ENCODE assay signal across 1 cellular context in the genomic region with DNA sequence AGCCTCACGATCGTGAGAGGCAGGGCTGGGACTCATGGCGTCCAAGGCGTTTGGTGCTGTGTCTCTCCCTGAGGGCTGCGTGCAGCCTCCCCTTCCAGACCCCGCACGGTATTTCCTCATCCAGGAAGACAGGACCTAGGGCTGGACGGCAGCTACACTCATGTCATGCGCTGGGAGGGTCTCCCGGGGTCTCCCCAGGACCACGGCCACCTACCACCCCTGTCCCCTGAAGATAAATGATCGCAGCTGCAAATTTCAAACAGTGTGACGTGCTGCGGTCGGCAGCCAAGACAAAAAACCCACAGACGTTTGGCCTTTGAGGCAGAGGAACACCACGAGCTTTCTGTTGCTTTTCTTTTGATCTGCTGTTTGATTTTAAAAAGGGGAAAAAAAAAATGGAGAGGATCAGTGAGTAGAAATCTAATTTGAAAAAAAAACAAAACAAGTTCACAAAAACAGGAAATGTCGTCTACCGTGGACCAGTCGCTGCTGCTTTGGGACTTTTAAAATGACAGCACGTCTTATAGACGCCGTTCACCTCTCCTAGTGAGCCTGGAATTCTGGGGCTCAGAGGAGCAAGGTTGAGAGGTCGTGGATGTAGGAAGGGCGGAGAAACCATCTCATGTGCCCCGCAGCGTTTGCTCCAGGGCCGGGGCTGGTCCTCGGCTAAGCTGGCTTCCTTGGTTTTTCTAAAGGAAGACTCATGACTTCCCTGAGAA.
TF ChIP-seq lines count a peak whose summit lies in the region.

No MANE protein-coding gene starts in this region.

TF ChIP-seq in GM12878, 131 proteins besides CTCF, POLR2A, EP300 and RAD21 (continued from another document and continues in another):
- TF ChIP-seq ZNF207 (IDR thresholded peaks at IDR 0.05; ENCODE audit: borderline replicate concordance) (no peak), HDGF (IDR thresholded peaks at IDR 0.05) (no peak), IKZF1 (conservative IDR thresholded peaks at IDR 0.05) (peak; percentile 63), HDAC6 (IDR thresholded peaks at IDR 0.05; ENCODE audit: unreplicated experiment) (no peak), CBFB (IDR thresholded peaks at IDR 0.05; ENCODE audit: low read depth) (peak; percentile 87), ZNF384 (IDR thresholded peaks at IDR 0.05; ENCODE audit: borderline replicate concordance, low read depth, low read length) (peak; percentile 79), SMARCA5 (IDR thresholded peaks at IDR 0.05) (no peak), NR2C2 (IDR thresholded peaks at IDR 0.05; ENCODE audit: borderline replicate concordance, control insufficient read depth, insufficient read length, low read depth) (no peak), MYB (IDR thresholded peaks at IDR 0.05; ENCODE audit: borderline replicate concordance, low read depth, low read length) (no peak), ZSCAN29 (IDR thresholded peaks at IDR 0.05) (no peak), GATAD2B (conservative IDR thresholded peaks at IDR 0.05; ENCODE audit: low read depth) (peak; percentile 65), MEF2B (IDR thresholded peaks at IDR 0.05; ENCODE audit: partially characterized antibody, poor library complexity, severe bottlenecking) (peak; percentile 72), MEF2A (IDR thresholded peaks at IDR 0.05; ENCODE audit: insufficient read depth, low read depth, low read length) (no peak), TAF1 (IDR thresholded peaks at IDR 0.05; ENCODE audit: borderline replicate concordance, low read depth, low read length) (no peak), NFYA (IDR thresholded peaks at IDR 0.05; ENCODE audit: borderline replicate concordance, low read depth, low read length) (no peak), ZNF274 (IDR thresholded peaks at IDR 0.05; ENCODE audit: insufficient read depth, insufficient read length) (no peak), POU2F2 (IDR thresholded peaks at IDR 0.05; ENCODE audit: borderline replicate concordance, low read depth, low read length) (no peak), POLR2AphosphoS2 (IDR thresholded peaks at IDR 0.05; ENCODE audit: low read depth, low read length) (no peak), KLF5 (IDR thresholded peaks at IDR 0.05; ENCODE audit: partially characterized antibody) (no peak), CBX3 (IDR thresholded peaks at IDR 0.05; ENCODE audit: borderline replicate concordance, low read depth) (no peak), JUNB (IDR thresholded peaks at IDR 0.05) (no peak), BHLHE40 (IDR thresholded peaks at IDR 0.05; ENCODE audit: borderline replicate concordance in 1 of 2, low read depth in 2 of 2, low read length in 1 of 2) (peak; percentile 46 to 52; a peak in 2 of 4 replicates), EGR1 (IDR thresholded peaks at IDR 0.05; ENCODE audit: borderline replicate concordance in 1 of 2, low read depth in 2 of 2, low read length in 2 of 2) (no peak), SIX5 (IDR thresholded peaks at IDR 0.05; ENCODE audit: low read depth, low read length, severe bottlenecking) (no peak), ASH2L (IDR thresholded peaks at IDR 0.05; ENCODE audit: borderline replicate concordance, low read depth) (0 out of 2 replicates have a peak, but pooled peaks have one; percentile 71), SPI1 (IDR thresholded peaks at IDR 0.05; ENCODE audit: borderline replicate concordance, insufficient read depth, low read depth, low read length) (peak; percentile 38; the same call in 1 of the 2 replicates), DPF2 (IDR thresholded peaks at IDR 0.05) (peak; percentile 77), TCF7 (IDR thresholded peaks at IDR 0.05; ENCODE audit: borderline replicate concordance) (peak; percentile 82), CREM (IDR thresholded peaks at IDR 0.05; ENCODE audit: low read depth) (peak; percentile 87), CEBPB (IDR thresholded peaks at IDR 0.05; ENCODE audit: borderline replicate concordance in 1 of 2, low read depth in 2 of 2, low read length in 2 of 2) (no peak), FOXK2 (IDR thresholded peaks at IDR 0.05) (0 out of 2 replicates have a peak, but pooled peaks have one; percentile 27), RBBP5 (conservative IDR thresholded peaks at IDR 0.05) (no peak), SMAD1 (IDR thresholded peaks at IDR 0.05; ENCODE audit: low read depth, partially characterized antibody) (no peak)
- TF ChIP-seq, protein P1, sequence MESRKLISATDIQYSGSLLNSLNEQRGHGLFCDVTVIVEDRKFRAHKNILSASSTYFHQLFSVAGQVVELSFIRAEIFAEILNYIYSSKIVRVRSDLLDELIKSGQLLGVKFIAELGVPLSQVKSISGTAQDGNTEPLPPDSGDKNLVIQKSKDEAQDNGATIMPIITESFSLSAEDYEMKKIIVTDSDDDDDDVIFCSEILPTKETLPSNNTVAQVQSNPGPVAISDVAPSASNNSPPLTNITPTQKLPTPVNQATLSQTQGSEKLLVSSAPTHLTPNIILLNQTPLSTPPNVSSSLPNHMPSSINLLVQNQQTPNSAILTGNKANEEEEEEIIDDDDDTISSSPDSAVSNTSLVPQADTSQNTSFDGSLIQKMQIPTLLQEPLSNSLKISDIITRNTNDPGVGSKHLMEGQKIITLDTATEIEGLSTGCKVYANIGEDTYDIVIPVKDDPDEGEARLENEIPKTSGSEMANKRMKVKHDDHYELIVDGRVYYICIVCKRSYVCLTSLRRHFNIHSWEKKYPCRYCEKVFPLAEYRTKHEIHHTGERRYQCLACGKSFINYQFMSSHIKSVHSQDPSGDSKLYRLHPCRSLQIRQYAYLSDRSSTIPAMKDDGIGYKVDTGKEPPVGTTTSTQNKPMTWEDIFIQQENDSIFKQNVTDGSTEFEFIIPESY (IDR thresholded peaks at IDR 0.05), result no peak
- TF ChIP-seq, protein P2, sequence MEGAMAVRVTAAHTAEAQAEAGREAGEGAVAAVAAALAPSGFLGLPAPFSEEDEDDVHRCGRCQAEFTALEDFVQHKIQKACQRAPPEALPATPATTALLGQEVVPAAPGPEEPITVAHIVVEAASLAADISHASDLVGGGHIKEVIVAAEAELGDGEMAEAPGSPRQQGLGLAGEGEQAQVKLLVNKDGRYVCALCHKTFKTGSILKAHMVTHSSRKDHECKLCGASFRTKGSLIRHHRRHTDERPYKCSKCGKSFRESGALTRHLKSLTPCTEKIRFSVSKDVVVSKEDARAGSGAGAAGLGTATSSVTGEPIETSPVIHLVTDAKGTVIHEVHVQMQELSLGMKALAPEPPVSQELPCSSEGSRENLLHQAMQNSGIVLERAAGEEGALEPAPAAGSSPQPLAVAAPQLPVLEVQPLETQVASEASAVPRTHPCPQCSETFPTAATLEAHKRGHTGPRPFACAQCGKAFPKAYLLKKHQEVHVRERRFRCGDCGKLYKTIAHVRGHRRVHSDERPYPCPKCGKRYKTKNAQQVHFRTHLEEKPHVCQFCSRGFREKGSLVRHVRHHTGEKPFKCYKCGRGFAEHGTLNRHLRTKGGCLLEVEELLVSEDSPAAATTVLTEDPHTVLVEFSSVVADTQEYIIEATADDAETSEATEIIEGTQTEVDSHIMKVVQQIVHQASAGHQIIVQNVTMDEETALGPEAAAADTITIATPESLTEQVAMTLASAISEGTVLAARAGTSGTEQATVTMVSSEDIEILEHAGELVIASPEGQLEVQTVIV (IDR thresholded peaks at IDR 0.05; ENCODE audit: borderline replicate concordance, partially characterized antibody), result no peak
- TF ChIP-seq, protein P3, sequence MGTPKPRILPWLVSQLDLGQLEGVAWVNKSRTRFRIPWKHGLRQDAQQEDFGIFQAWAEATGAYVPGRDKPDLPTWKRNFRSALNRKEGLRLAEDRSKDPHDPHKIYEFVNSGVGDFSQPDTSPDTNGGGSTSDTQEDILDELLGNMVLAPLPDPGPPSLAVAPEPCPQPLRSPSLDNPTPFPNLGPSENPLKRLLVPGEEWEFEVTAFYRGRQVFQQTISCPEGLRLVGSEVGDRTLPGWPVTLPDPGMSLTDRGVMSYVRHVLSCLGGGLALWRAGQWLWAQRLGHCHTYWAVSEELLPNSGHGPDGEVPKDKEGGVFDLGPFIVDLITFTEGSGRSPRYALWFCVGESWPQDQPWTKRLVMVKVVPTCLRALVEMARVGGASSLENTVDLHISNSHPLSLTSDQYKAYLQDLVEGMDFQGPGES (IDR thresholded peaks at IDR 0.05), result no peak
- TF ChIP-seq, protein P4, sequence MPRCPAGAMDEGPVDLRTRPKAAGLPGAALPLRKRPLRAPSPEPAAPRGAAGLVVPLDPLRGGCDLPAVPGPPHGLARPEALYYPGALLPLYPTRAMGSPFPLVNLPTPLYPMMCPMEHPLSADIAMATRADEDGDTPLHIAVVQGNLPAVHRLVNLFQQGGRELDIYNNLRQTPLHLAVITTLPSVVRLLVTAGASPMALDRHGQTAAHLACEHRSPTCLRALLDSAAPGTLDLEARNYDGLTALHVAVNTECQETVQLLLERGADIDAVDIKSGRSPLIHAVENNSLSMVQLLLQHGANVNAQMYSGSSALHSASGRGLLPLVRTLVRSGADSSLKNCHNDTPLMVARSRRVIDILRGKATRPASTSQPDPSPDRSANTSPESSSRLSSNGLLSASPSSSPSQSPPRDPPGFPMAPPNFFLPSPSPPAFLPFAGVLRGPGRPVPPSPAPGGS (IDR thresholded peaks at IDR 0.05; ENCODE audit: borderline replicate concordance, insufficient read depth, low read depth, low read length, poor library complexity, severe bottlenecking), result no peak
- TF ChIP-seq, protein P5, sequence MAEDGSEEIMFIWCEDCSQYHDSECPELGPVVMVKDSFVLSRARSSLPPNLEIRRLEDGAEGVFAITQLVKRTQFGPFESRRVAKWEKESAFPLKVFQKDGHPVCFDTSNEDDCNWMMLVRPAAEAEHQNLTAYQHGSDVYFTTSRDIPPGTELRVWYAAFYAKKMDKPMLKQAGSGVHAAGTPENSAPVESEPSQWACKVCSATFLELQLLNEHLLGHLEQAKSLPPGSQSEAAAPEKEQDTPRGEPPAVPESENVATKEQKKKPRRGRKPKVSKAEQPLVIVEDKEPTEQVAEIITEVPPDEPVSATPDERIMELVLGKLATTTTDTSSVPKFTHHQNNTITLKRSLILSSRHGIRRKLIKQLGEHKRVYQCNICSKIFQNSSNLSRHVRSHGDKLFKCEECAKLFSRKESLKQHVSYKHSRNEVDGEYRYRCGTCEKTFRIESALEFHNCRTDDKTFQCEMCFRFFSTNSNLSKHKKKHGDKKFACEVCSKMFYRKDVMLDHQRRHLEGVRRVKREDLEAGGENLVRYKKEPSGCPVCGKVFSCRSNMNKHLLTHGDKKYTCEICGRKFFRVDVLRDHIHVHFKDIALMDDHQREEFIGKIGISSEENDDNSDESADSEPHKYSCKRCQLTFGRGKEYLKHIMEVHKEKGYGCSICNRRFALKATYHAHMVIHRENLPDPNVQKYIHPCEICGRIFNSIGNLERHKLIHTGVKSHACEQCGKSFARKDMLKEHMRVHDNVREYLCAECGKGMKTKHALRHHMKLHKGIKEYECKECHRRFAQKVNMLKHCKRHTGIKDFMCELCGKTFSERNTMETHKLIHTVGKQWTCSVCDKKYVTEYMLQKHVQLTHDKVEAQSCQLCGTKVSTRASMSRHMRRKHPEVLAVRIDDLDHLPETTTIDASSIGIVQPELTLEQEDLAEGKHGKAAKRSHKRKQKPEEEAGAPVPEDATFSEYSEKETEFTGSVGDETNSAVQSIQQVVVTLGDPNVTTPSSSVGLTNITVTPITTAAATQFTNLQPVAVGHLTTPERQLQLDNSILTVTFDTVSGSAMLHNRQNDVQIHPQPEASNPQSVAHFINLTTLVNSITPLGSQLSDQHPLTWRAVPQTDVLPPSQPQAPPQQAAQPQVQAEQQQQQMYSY (CRISPR knock-in tag; IDR thresholded peaks at IDR 0.05), result no peak
- TF ChIP-seq, protein P6, sequence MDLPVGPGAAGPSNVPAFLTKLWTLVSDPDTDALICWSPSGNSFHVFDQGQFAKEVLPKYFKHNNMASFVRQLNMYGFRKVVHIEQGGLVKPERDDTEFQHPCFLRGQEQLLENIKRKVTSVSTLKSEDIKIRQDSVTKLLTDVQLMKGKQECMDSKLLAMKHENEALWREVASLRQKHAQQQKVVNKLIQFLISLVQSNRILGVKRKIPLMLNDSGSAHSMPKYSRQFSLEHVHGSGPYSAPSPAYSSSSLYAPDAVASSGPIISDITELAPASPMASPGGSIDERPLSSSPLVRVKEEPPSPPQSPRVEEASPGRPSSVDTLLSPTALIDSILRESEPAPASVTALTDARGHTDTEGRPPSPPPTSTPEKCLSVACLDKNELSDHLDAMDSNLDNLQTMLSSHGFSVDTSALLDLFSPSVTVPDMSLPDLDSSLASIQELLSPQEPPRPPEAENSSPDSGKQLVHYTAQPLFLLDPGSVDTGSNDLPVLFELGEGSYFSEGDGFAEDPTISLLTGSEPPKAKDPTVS (IDR thresholded peaks at IDR 0.05; ENCODE audit: low read depth, low read length), result no peak
- TF ChIP-seq, protein P7, sequence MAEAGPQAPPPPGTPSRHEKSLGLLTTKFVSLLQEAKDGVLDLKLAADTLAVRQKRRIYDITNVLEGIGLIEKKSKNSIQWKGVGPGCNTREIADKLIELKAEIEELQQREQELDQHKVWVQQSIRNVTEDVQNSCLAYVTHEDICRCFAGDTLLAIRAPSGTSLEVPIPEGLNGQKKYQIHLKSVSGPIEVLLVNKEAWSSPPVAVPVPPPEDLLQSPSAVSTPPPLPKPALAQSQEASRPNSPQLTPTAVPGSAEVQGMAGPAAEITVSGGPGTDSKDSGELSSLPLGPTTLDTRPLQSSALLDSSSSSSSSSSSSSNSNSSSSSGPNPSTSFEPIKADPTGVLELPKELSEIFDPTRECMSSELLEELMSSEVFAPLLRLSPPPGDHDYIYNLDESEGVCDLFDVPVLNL (IDR thresholded peaks at IDR 0.05; ENCODE audit: low read depth, low read length), result no peak
- TF ChIP-seq, protein P8, sequence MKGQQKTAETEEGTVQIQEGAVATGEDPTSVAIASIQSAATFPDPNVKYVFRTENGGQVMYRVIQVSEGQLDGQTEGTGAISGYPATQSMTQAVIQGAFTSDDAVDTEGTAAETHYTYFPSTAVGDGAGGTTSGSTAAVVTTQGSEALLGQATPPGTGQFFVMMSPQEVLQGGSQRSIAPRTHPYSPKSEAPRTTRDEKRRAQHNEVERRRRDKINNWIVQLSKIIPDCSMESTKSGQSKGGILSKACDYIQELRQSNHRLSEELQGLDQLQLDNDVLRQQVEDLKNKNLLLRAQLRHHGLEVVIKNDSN (IDR thresholded peaks at IDR 0.05; ENCODE audit: borderline replicate concordance, extremely low read length, insufficient read depth, low read depth, low read length), result no peak
- TF ChIP-seq, protein P9, sequence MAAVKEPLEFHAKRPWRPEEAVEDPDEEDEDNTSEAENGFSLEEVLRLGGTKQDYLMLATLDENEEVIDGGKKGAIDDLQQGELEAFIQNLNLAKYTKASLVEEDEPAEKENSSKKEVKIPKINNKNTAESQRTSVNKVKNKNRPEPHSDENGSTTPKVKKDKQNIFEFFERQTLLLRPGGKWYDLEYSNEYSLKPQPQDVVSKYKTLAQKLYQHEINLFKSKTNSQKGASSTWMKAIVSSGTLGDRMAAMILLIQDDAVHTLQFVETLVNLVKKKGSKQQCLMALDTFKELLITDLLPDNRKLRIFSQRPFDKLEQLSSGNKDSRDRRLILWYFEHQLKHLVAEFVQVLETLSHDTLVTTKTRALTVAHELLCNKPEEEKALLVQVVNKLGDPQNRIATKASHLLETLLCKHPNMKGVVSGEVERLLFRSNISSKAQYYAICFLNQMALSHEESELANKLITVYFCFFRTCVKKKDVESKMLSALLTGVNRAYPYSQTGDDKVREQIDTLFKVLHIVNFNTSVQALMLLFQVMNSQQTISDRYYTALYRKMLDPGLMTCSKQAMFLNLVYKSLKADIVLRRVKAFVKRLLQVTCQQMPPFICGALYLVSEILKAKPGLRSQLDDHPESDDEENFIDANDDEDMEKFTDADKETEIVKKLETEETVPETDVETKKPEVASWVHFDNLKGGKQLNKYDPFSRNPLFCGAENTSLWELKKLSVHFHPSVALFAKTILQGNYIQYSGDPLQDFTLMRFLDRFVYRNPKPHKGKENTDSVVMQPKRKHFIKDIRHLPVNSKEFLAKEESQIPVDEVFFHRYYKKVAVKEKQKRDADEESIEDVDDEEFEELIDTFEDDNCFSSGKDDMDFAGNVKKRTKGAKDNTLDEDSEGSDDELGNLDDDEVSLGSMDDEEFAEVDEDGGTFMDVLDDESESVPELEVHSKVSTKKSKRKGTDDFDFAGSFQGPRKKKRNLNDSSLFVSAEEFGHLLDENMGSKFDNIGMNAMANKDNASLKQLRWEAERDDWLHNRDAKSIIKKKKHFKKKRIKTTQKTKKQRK (IDR thresholded peaks at IDR 0.05; ENCODE audit: low read depth, low read length), result no peak
